Comparison of ENCODE assay signal across 24 cellular contexts in the genomic region with DNA sequence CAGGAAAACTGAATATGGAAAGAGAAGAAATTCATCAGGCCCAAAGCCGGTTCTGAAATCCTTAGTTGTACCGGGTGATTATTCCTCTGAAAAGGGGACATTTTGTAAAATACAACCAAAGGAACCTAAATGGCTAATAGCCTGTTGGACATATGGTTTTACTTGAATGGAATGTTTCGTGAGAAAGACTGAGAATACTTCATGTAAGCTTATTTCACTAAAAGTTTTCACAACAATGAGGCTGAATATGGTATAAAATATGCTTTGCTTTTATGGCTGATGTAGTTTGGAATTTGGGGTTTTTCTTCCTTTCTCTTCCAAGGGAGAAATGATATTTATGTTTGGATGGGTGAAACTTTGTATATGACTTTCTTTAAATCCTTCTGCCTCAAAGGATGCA. TPM values are rescaled to one million over a fixed set of nuclear protein-coding genes. Genes with fewer than 3 reads are reported as not detected.
DNase-seq lines count a peak whose midpoint lies in the region; ATAC-seq, FAIRE-seq and TF ChIP-seq lines count a peak whose summit lies in the region.
"Had no signal": no experiment of that assay in that cellular context is flagged by ENCODE, and none has a peak within 500 bp of the region (broad histone marks: within the 10 kb centered on the region; RNA-seq: fewer than 3 reads in every experiment).

No MANE protein-coding gene starts in this region.

- no peak overlapping the region for H2AK5ac ChIP-seq in mesenchymal stem cell (ENCODE audit: low read length, severe bottlenecking)

- H3K27me3 ChIP-seq in GM23248 (replicated peaks; ENCODE audit: insufficient read depth) (no peaks in the 10 kb centered on the region), endocrine pancreas (ENCODE audit: control insufficient read depth, insufficient read depth, low read length) (no peaks in the 10 kb centered on the region), mesenchymal stem cell (ENCODE audit: control insufficient read depth in 1 of 2, insufficient read depth in 1 of 2, low read length in 2 of 2) (peaks cover 0 to 4% of the 10 kb centered on the region in 2 experiments), PC-3 (ENCODE audit: low read length) (peaks cover 34% of the 10 kb centered on the region), MG63 (no peaks in the 10 kb centered on the region)
- H3K27me3 ChIP-seq: SJCRH30 had no signal

- H3K36me3 ChIP-seq in GM23248 (ENCODE audit: low read depth) (no peaks in the 10 kb centered on the region), endocrine pancreas (ENCODE audit: control insufficient read depth, insufficient read depth, low read length) (no peaks in the 10 kb centered on the region), mesenchymal stem cell (ENCODE audit: control insufficient read depth in 1 of 2, insufficient read depth in 2 of 2, low read depth in 1 of 2, low read length in 2 of 2) (peaks cover 0 to 6% of the 10 kb centered on the region in 2 experiments), PC-3 (ENCODE audit: low read depth, low read length) (no peaks in the 10 kb centered on the region), MG63 (no peaks in the 10 kb centered on the region)
- H3K36me3 ChIP-seq: SJCRH30 had no signal

- H4K20me1 ChIP-seq in GM23248 (ENCODE audit: insufficient read depth) = no peaks in the 10 kb centered on the region
- no peaks in the 10 kb centered on the region for H4K20me1 ChIP-seq in PC-3 (ENCODE audit: low read length)

- TF ChIP-seq POLR2A in A549 (IDR thresholded peaks at IDR 0.05; ENCODE audit: low read length) = no peak

- CTCF ChIA-PET in A549 (lab: Yijun Ruan, JAX) (no interaction called here), PC-3 (lab: Charles Lee) (no interaction called here)

- H2BK5ac ChIP-seq in mesenchymal stem cell (ENCODE audit: low read depth, low read length, poor library complexity, severe bottlenecking) = no peak overlapping the region

- H3K14ac ChIP-seq in mesenchymal stem cell (ENCODE audit: low read length in 2 of 2) = no peak overlapping the region

- no peaks in the 10 kb centered on the region for H3K9me2 ChIP-seq in GM23248 (ENCODE audit: insufficient read depth)
- no peaks in the 10 kb centered on the region for H3K9me2 ChIP-seq in PC-3 (replicated peaks; ENCODE audit: low read length)

- in situ Hi-C loops in GM23248 (cut with MboI) = no loop called here

- no peak for ATAC-seq in A549
- no peak for ATAC-seq in PC-3
- ATAC-seq in HG03039 (IDR thresholded peaks at IDR 0.05; ENCODE audit: unreplicated experiment) = no peak

- FAIRE-seq in A549 (lab: Jason Lieb, UNC) = peak; percentile 61
- FAIRE-seq: HTR-8/SVneo had no signal

- no peak overlapping the region for H4K91ac ChIP-seq in mesenchymal stem cell (ENCODE audit: low read length)

- H2BK15ac ChIP-seq in mesenchymal stem cell (ENCODE audit: low read depth, poor library complexity, severe bottlenecking) = no peak overlapping the region

- no peak overlapping the region for H2BK12ac ChIP-seq in mesenchymal stem cell (ENCODE audit: low read length in 2 of 2)

- H3F3A ChIP-seq in GM23248 (ENCODE audit: insufficient read depth) (peaks cover 32% of the 10 kb centered on the region), PC-3 (ENCODE audit: low read length, unreplicated experiment) (no peaks in the 10 kb centered on the region)

- TF ChIP-seq EP300 in A549 (IDR thresholded peaks at IDR 0.05) = no peak

- no peak overlapping the region for H3K4ac ChIP-seq in mesenchymal stem cell (ENCODE audit: low read depth in 1 of 2, low read length in 2 of 2)

- H3K9ac ChIP-seq in GM23248 (peak overlapping the region; percentile 93), endocrine pancreas (ENCODE audit: control insufficient read depth, insufficient read depth, low read length) (no peak overlapping the region), mesenchymal stem cell (ENCODE audit: low read length) (peak overlapping the region; percentile 79), PC-3 (ENCODE audit: low read length) (no peak overlapping the region)

- intact Hi-C loops in PC-3 (cut with micrococcal nuclease) = no loop called here

- no TSS peak for BruUV-seq in PC-3 (replicated peaks; lab: Mats Ljungman, UMichigan)

- no peak overlapping the region for H2BK120ac ChIP-seq in mesenchymal stem cell (ENCODE audit: low read depth, low read length)

- H3K4me3 ChIP-seq in A549 = no peak overlapping the region
- peak overlapping the region; percentile 87 for H3K4me3 ChIP-seq in GM23248
- H3K4me3 ChIP-seq in endocrine pancreas (ENCODE audit: control insufficient read depth, insufficient read depth, low read length) = peak overlapping the region; percentile 89
- H3K4me3 ChIP-seq in mesenchymal stem cell (ENCODE audit: insufficient read depth in 1 of 2, low read depth in 1 of 2, low read length in 2 of 2) = peak overlapping the region in 1 of 2 experiments; percentile 82
- no peak overlapping the region for H3K4me3 ChIP-seq in PC-3 (ENCODE audit: low read length)
- H3K4me3 ChIP-seq in MG63 = no peak overlapping the region
- H3K4me3 ChIP-seq: SJCRH30 had no signal

- no peak for DNase-seq in A549 (ENCODE audit: low read depth in 1 of 2, low spot score in 1 of 2)
- DNase-seq in GM23248 = peak; percentile 63
- no peak for DNase-seq in mesenchymal stem cell
- DNase-seq in PC-3 = no peak
- DNase-seq in MG63 = no peak
- no peak for DNase-seq in cortex of kidney (lab: John Stamatoyannopoulos, UW)
- DNase-seq: AML-193; Caco-2; CD4-positive, CD25-positive, alpha-beta regulatory T cell; HCEC 1CT; NCI-H2029; NCI-H2171 treated with DMSO at 0.1 percent for 48 hours; NCI-H446 treated with DMSO at 0.1 percent for 48 hours; NCI-H748 treated with DMSO at 0.1 percent for 48 hours; OCI-M1; SJCRH30 had no signal

- no peaks in the 10 kb centered on the region for H3K79me1 ChIP-seq in mesenchymal stem cell (replicated peaks; ENCODE audit: low read length, poor library complexity, severe bottlenecking)

- H3K9me3 ChIP-seq in A549 (no peaks in the 10 kb centered on the region), GM23248 (ENCODE audit: low read depth) (no peaks in the 10 kb centered on the region), endocrine pancreas (ENCODE audit: control insufficient read depth, low read length) (no peaks in the 10 kb centered on the region), mesenchymal stem cell (ENCODE audit: control insufficient read depth, low read length) (no peaks in the 10 kb centered on the region), PC-3 (ENCODE audit: low read length) (no peaks in the 10 kb centered on the region), MG63 (no peaks in the 10 kb centered on the region)
- H3K9me3 ChIP-seq: Caco-2, SJCRH30 had no signal

- peaks cover 71% of the 10 kb centered on the region for H3K79me2 ChIP-seq in GM23248 (ENCODE audit: insufficient read depth)
- H3K79me2 ChIP-seq in PC-3 (ENCODE audit: low read length) = no peaks in the 10 kb centered on the region

- POLR2A ChIA-PET in A549 (lab: Yijun Ruan, JAX) (no interaction called here), PC-3 (lab: Charles Lee; ENCODE audit: unreplicated experiment) (no interaction called here)

- H3K4me1 ChIP-seq in A549 = no peaks in the 10 kb centered on the region
- peaks cover 22% of the 10 kb centered on the region for H3K4me1 ChIP-seq in GM23248 (ENCODE audit: insufficient read depth)
- peaks cover 14% of the 10 kb centered on the region for H3K4me1 ChIP-seq in endocrine pancreas (ENCODE audit: control insufficient read depth, insufficient read depth, low read length)
- H3K4me1 ChIP-seq in mesenchymal stem cell (ENCODE audit: control insufficient read depth, insufficient read depth, low read depth, low read length) = peaks cover 3% of the 10 kb centered on the region
- H3K4me1 ChIP-seq in PC-3 (ENCODE audit: insufficient read depth, low read length) = no peaks in the 10 kb centered on the region
- H3K4me1 ChIP-seq: Caco-2, SJCRH30 had no signal

- TF ChIP-seq RAD21 in A549 (conservative IDR thresholded peaks at IDR 0.05 in 1 of 2, IDR thresholded peaks at IDR 0.05 in 1 of 2) = no peak

- WGBS in A549 (ENCODE audit: missing lambda C conversion rate) = 72% methylated on average over 3 of the region's 3 CpGs
- 2 to 6% methylated on average over 3 of the region's 3 CpGs for WGBS in GM23248 (ENCODE audit: low coverage in 1 of 2, low lambda C conversion rate in 2 of 2, missing lambda C conversion rate in 2 of 2), 2 experiments
- WGBS in mesenchymal stem cell = 100% methylated on average over 1 of the region's 3 CpGs

- no peak overlapping the region for H4K8ac ChIP-seq in mesenchymal stem cell (ENCODE audit: low read length)

- no peak for TF ChIP-seq CTCF in A549 (IDR thresholded peaks at IDR 0.05)
- no peak for TF ChIP-seq CTCF in PC-3 (conservative IDR thresholded peaks at IDR 0.05; ENCODE audit: low read depth, low read length)

- no peak overlapping the region for H3K23ac ChIP-seq in mesenchymal stem cell (ENCODE audit: low read length in 2 of 2)

- H3K4me2 ChIP-seq in A549 (no peak overlapping the region), GM23248 (ENCODE audit: unreplicated experiment) (peak overlapping the region; percentile 94), mesenchymal stem cell (ENCODE audit: low read length, poor library complexity, severe bottlenecking) (no peak overlapping the region), PC-3 (ENCODE audit: low read length) (no peak overlapping the region)

- peak overlapping the region; percentile 75; the same call in 1 of the 2 replicates for H2AFZ ChIP-seq in GM23248
- no peak overlapping the region for H2AFZ ChIP-seq in mesenchymal stem cell (ENCODE audit: low read depth, low read length)
- H2AFZ ChIP-seq in PC-3 (ENCODE audit: low read length) = no peak overlapping the region

- H3K27ac ChIP-seq in A549 = no peak overlapping the region
- peak overlapping the region; percentile 88 for H3K27ac ChIP-seq in GM23248
- no peak overlapping the region for H3K27ac ChIP-seq in mesenchymal stem cell (ENCODE audit: low read length, poor library complexity, severe bottlenecking)
- no peak overlapping the region for H3K27ac ChIP-seq in PC-3 (ENCODE audit: low read length)
- H3K27ac ChIP-seq: 22Rv1, HL-60, RWPE1, SJCRH30 had no signal

- no peak overlapping the region for H3K18ac ChIP-seq in mesenchymal stem cell (ENCODE audit: low read depth in 1 of 2, low read length in 2 of 2)

TF ChIP-seq in A549, 52 proteins besides CTCF, POLR2A, EP300 and RAD21 (continues in another document):
- TF ChIP-seq SREBF2 (IDR thresholded peaks at IDR 0.05) = no peak
- TF ChIP-seq RNF2 (IDR thresholded peaks at IDR 0.05; ENCODE audit: borderline replicate concordance, low read depth) = no peak
- TF ChIP-seq MYC (IDR thresholded peaks at IDR 0.05; ENCODE audit: borderline replicate concordance, low read length) = no peak

RNA-seq across cellular contexts. Expression of gene GRIA3, which starts 2.7 kb away (rescaled TPM):
- polyA plus RNA-seq in A549 (2011; rRNA removed) = not detected in 2 replicates
- not detected in 2 replicates for polyA plus RNA-seq in A549 (2012; cell fraction: cytosol; rRNA removed)
- polyA plus RNA-seq in A549 (2012; cell fraction: nucleus; rRNA removed) = not detected in 2 replicates
- not detected in 3 replicates for polyA plus RNA-seq in A549 (2017; fragmentation: RNase III; extraction: RNeasy Plus Mini Kit Qiagen cat#74134 plus additional on column Dnase treatment)
- polyA minus RNA-seq in A549 (2011; rRNA and poly(A)+ RNA removed) = not detected in 2 replicates
- 36.0 TPM in 2 replicates for total RNA-seq in GM23248 (2014; rRNA removed; shearing (Covaris generic))
- 46.0 and 52.4 TPM in 2 replicates for polyA plus RNA-seq in GM23248 (2016; fragmentation: Nextera tagmentation; extraction: Ambion mirVana)
- 0.32 TPM for polyA plus RNA-seq in mesenchymal stem cell (2013, experiment 1 of 2)
- 0.42 TPM for polyA plus RNA-seq in mesenchymal stem cell (2013, experiment 2 of 2)
- total RNA-seq in PC-3 (2014; rRNA removed) = not detected in 2 replicates
- total RNA-seq in MG63 (2014; rRNA removed; shearing (Covaris generic); ENCODE audit: low replicate concordance) = not detected in 2 replicates
- total RNA-seq: Caco-2; CD4-positive, CD25-positive, alpha-beta regulatory T cell; LHCN-M2; SJCRH30 had no signal
- polyA plus RNA-seq: CD4-positive, CD25-positive, alpha-beta regulatory T cell; IgD-negative memory B cell had no signal

Comparison
In these comparisons a context has a peak if more than half of its experiments do, and no peak if none do; other contexts are left out.
1. H3K4me3 ChIP-seq: peak in GM23248 (single experiment) and endocrine pancreas (single experiment); none in A549 (single experiment), PC-3 (single experiment) and MG63 (single experiment).
2. H3K9ac ChIP-seq: peak in GM23248 (single experiment) and mesenchymal stem cell (single experiment); none in endocrine pancreas (single experiment) and PC-3 (single experiment).
3. RNA of gene GRIA3, which starts 2.7 kb away (total RNA-seq): 36.0 TPM in GM23248; not detected in PC-3 and not detected in MG63; every median in the first group is over 10 times any median in the second.